ENCODE assay signal across 10 cellular contexts in genomic region chr6:112231609-112232060, GRCh38. TPM values are rescaled to one million over a fixed set of nuclear protein-coding genes. Genes with fewer than 3 reads are reported as not detected.
DNase-seq lines count a peak whose midpoint lies in the region; TF ChIP-seq lines count a peak whose summit lies in the region.
"Had no signal": no experiment of that assay in that cellular context is flagged by ENCODE, and none has a peak within 500 bp of the region (broad histone marks: within the 10 kb centered on the region; RNA-seq: fewer than 3 reads in every experiment).

No MANE protein-coding gene starts in this region.

- peak; percentile 74 for DNase-seq in Daoy (ENCODE audit: low read depth)
- DNase-seq in NCI-H2171 (lab: John Stamatoyannopoulos, UW) = peak; percentile 93
- DNase-seq in epithelial cell of esophagus (ENCODE audit: low read depth) = peak; percentile 64
- peak; percentile 86 for DNase-seq in pulmonary artery endothelial cell (ENCODE audit: low read depth, low spot score)
- no peak for DNase-seq in islet precursor cell
- no peak for DNase-seq in OCI-M2 (lab: John Stamatoyannopoulos, UW; ENCODE audit: unreplicated experiment)
- DNase-seq in activated CD4-positive, CD25-positive, alpha-beta regulatory T cell treated with anti-CD3 and anti-CD28 coated beads, Interleukin-2, amount 50 U/mL, for 72 hours = no peak
- DNase-seq in inferior parietal cortex (ENCODE audit: extremely low spot score) = no peak
- DNase-seq: pancreas had no signal

- H3K4me3 ChIP-seq in epithelial cell of esophagus (ENCODE audit: low read length) = no peak overlapping the region
- H3K4me3 ChIP-seq: K562, pancreas had no signal

- no peak for TF ChIP-seq CTCF in epithelial cell of esophagus (IDR thresholded peaks at IDR 0.05; ENCODE audit: insufficient read depth, low read depth, low read length, missing control alignments)

RNA-seq across cellular contexts. Expression of gene LAMA4, which starts 22.7 kb away (rescaled TPM):
- 66.6 and 76.5 TPM in 2 replicates for total RNA-seq in Daoy (2014; rRNA removed; shearing (Covaris generic))
- total RNA-seq in pulmonary artery endothelial cell = 516 and 517 TPM in 2 replicates

Comparison
In these comparisons a context has a peak if more than half of its experiments do, and no peak if none do; other contexts are left out.
1. DNase-seq: peak in Daoy (single experiment), NCI-H2171 (single experiment), epithelial cell of esophagus (single experiment) and pulmonary artery endothelial cell (single experiment); none in islet precursor cell (single experiment), OCI-M2 (single experiment), activated CD4-positive, CD25-positive, alpha-beta regulatory T cell treated with anti-CD3 and anti-CD28 coated beads, Interleukin-2, amount 50 U/mL, for 72 hours (single experiment) and inferior parietal cortex (single experiment).